Comparison of ENCODE assay signal across 13 cellular contexts in the genomic region with DNA sequence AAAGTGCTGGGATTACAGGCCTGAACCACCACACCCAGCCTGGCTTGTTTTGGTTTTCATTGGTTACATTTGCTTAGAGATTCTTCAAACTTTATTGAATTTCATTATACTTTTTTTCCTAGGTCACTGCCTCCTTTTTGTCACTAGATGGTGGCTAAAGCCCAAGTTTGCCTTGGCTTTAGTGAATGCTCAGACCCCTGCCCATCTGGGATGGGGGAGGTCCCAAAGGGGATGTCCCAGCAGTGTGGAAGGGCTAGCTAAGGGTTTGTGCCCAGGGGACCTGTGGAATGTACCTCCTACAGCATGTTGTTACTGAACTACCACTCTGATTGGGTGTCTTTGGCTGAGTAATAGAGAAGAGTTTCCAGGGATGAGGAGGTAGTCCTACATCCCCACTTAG. TPM values are rescaled to one million over a fixed set of nuclear protein-coding genes. Genes with fewer than 3 reads are reported as not detected.
A peak's percentile ranks its signal among the peaks of the same experiment; 100 is the strongest.
DNase-seq lines count a peak whose midpoint lies in the region; ATAC-seq and TF ChIP-seq lines count a peak whose summit lies in the region.
"Had no signal": no experiment of that assay in that cellular context is flagged by ENCODE, and none has a peak within 500 bp of the region (broad histone marks: within the 10 kb centered on the region; RNA-seq: fewer than 3 reads in every experiment).

No MANE protein-coding gene starts in this region.

- H3K36me3 Mint-ChIP-seq in WTC11 (peaks cover 14% of the 10 kb centered on the region), neural progenitor cell (peaks cover 45% of the 10 kb centered on the region), HFFc6 (ENCODE audit: low read depth) (peaks cover 22% of the 10 kb centered on the region)
- H3K36me3 Mint-ChIP-seq in naive thymus-derived CD4-positive, alpha-beta T cell = peaks cover 22 to 88% (median 64%) of the 10 kb centered on the region in 5 donors

- no peaks in the 10 kb centered on the region for H3K9me3 Mint-ChIP-seq in WTC11
- peaks cover 2% of the 10 kb centered on the region for H3K9me3 Mint-ChIP-seq in neural progenitor cell
- H3K9me3 Mint-ChIP-seq in naive thymus-derived CD4-positive, alpha-beta T cell = peaks cover 0 to 8% (median 0%) of the 10 kb centered on the region in 11 donors
- no peaks in the 10 kb centered on the region for H3K9me3 Mint-ChIP-seq in HFFc6
- H3K9me3 Mint-ChIP-seq: CD4-positive, alpha-beta memory T cell had no signal

- no peaks in the 10 kb centered on the region for H3K4me1 ChIP-seq in neural progenitor cell
- no peaks in the 10 kb centered on the region for H3K4me1 ChIP-seq in naive thymus-derived CD4-positive, alpha-beta T cell (ENCODE audit: control insufficient read depth in 2 of 2, insufficient read depth in 2 of 2, low read length in 2 of 2)

- TF ChIP-seq CTCF in WTC11 (IDR thresholded peaks at IDR 0.05) = no peak
- no peak for TF ChIP-seq CTCF in fibroblast of pulmonary artery (IDR thresholded peaks at IDR 0.05; ENCODE audit: low read length, missing control alignments)
- peak; percentile 22 for TF ChIP-seq CTCF in neural progenitor cell (IDR thresholded peaks at IDR 0.05)
- TF ChIP-seq CTCF in HFFc6 (IDR thresholded peaks at IDR 0.05) = no peak

- peak; percentile 60 for ATAC-seq in WTC11
- ATAC-seq in naive thymus-derived CD4-positive, alpha-beta T cell = no peak

- H3K9ac ChIP-seq in neural progenitor cell = no peak overlapping the region

- H3K27ac Mint-ChIP-seq in WTC11 (no peak overlapping the region), neural progenitor cell (no peak overlapping the region), HFFc6 (no peak overlapping the region)
- peak overlapping the region in 2 of 9 donors; percentile 16 to 48 for H3K27ac Mint-ChIP-seq in naive thymus-derived CD4-positive, alpha-beta T cell
- H3K27ac Mint-ChIP-seq: B cell had no signal

- no peaks in the 10 kb centered on the region for H3K27me3 ChIP-seq in H7 (ENCODE audit: control insufficient read depth, insufficient read depth, low read length)
- H3K27me3 ChIP-seq in neural progenitor cell = no peaks in the 10 kb centered on the region
- H3K27me3 ChIP-seq in naive thymus-derived CD4-positive, alpha-beta T cell (ENCODE audit: control insufficient read depth in 2 of 2, insufficient read depth in 2 of 2, low read length in 2 of 2) = no peaks in the 10 kb centered on the region

- H3K4me1 Mint-ChIP-seq in WTC11 = no peaks in the 10 kb centered on the region
- no peaks in the 10 kb centered on the region for H3K4me1 Mint-ChIP-seq in neural progenitor cell
- peaks cover 0 to 9% (median 1%) of the 10 kb centered on the region in 7 donors for H3K4me1 Mint-ChIP-seq in naive thymus-derived CD4-positive, alpha-beta T cell
- no peaks in the 10 kb centered on the region for H3K4me1 Mint-ChIP-seq in HFFc6 (ENCODE audit: low read depth)

- H3K4me3 Mint-ChIP-seq in WTC11 (no peak overlapping the region), neural progenitor cell (no peak overlapping the region), HFFc6 (no peak overlapping the region)
- no peak overlapping the region for H3K4me3 Mint-ChIP-seq in naive thymus-derived CD4-positive, alpha-beta T cell
- H3K4me3 Mint-ChIP-seq: B cell; CD4-positive, alpha-beta memory T cell had no signal

- H3K27ac ChIP-seq in neural progenitor cell = no peak overlapping the region
- H3K27ac ChIP-seq in naive thymus-derived CD4-positive, alpha-beta T cell (ENCODE audit: low read depth, low read length) = no peak overlapping the region
- H3K27ac ChIP-seq: C4-2B had no signal

- H3K4me2 ChIP-seq in neural progenitor cell = no peak overlapping the region

- H3F3A ChIP-seq in neural progenitor cell (ENCODE audit: low read depth) = no peaks in the 10 kb centered on the region

- H3K27me3 Mint-ChIP-seq in WTC11 (ENCODE audit: low read depth) = no peaks in the 10 kb centered on the region
- H3K27me3 Mint-ChIP-seq in neural progenitor cell (ENCODE audit: insufficient read depth, low read depth) = peaks cover 5% of the 10 kb centered on the region
- no peaks in the 10 kb centered on the region for H3K27me3 Mint-ChIP-seq in naive thymus-derived CD4-positive, alpha-beta T cell
- no peaks in the 10 kb centered on the region for H3K27me3 Mint-ChIP-seq in HFFc6 (ENCODE audit: insufficient read depth)
- H3K27me3 Mint-ChIP-seq: B cell; CD4-positive, alpha-beta memory T cell had no signal

- H3K36me3 ChIP-seq in H7 (replicated peaks; ENCODE audit: control insufficient read depth, insufficient read depth, low read length) = no peaks in the 10 kb centered on the region
- H3K36me3 ChIP-seq in neural progenitor cell = peaks cover 9% of the 10 kb centered on the region
- H3K36me3 ChIP-seq in naive thymus-derived CD4-positive, alpha-beta T cell (ENCODE audit: control insufficient read depth in 2 of 3, insufficient read depth in 3 of 3, low read length in 3 of 3) = peaks cover 0 to 68% (median 3%) of the 10 kb centered on the region in 3 experiments

- peaks cover 9% of the 10 kb centered on the region for H3K79me2 ChIP-seq in neural progenitor cell (ENCODE audit: low read depth)

- no peak overlapping the region for H2AFZ ChIP-seq in neural progenitor cell (replicated peaks)

- intact Hi-C loops in naive thymus-derived CD4-positive, alpha-beta T cell (cut with micrococcal nuclease) = no loop called here

- H3K9me3 ChIP-seq in neural progenitor cell (ENCODE audit: low read depth) = no peaks in the 10 kb centered on the region
- no peaks in the 10 kb centered on the region for H3K9me3 ChIP-seq in naive thymus-derived CD4-positive, alpha-beta T cell (ENCODE audit: control insufficient read depth in 2 of 3, low read length in 3 of 3)

- CTCF ChIA-PET in WTC11 (lab: Charles Lee) = interaction anchor here (1.6 kb wide), 1 partner anchor 58 kb away, joined by 4 read pairs; the partner anchor contains the start of gene CEP135
- CTCF ChIA-PET in naive thymus-derived CD4-positive, alpha-beta T cell (lab: Charles Lee) = interaction anchor here (0.9 kb wide), 1 partner anchor 141 kb away, joined by 3 read pairs; no protein-coding TSS in a partner anchor

- POLR2A ChIA-PET in WTC11 (lab: Charles Lee) = no interaction called here
- POLR2A ChIA-PET in naive thymus-derived CD4-positive, alpha-beta T cell (lab: Charles Lee) = no interaction called here

- DNase-seq in H7 (peak; percentile 6), WTC11 (ENCODE audit: low spot score) (peak; percentile 15), fibroblast of pulmonary artery (ENCODE audit: low read depth) (peak; percentile 3), neural progenitor cell (ENCODE audit: low spot score) (peak; percentile 2), NCI-H146 treated with DMSO at 0.1 percent for 48 hours (lab: John Stamatoyannopoulos, UW; ENCODE audit: unreplicated experiment) (no peak), HFFc6 (no peak)
- DNase-seq in naive thymus-derived CD4-positive, alpha-beta T cell = no peak
- DNase-seq in activated CD4-positive, alpha-beta T cell treated with anti-CD3 and anti-CD28 coated beads for 4 hours = no peak
- DNase-seq: DND-41, GDM1 had no signal

- H3K4me3 ChIP-seq in H7 (ENCODE audit: insufficient read depth, low read depth, low read length) = no peak overlapping the region
- no peak overlapping the region for H3K4me3 ChIP-seq in fibroblast of pulmonary artery (replicated peaks; ENCODE audit: low read depth, low read length)
- H3K4me3 ChIP-seq in neural progenitor cell = no peak overlapping the region
- no peak overlapping the region for H3K4me3 ChIP-seq in naive thymus-derived CD4-positive, alpha-beta T cell (ENCODE audit: low read length)

- H4K20me1 ChIP-seq in neural progenitor cell (ENCODE audit: low read depth) = no peaks in the 10 kb centered on the region

TF ChIP-seq in WTC11, 78 proteins besides CTCF, POLR2A, EP300 and RAD21 (continues in another document):
- TF ChIP-seq PRDM15 (CRISPR knock-in tag; IDR thresholded peaks at IDR 0.05) (no peak), HMGA2 (CRISPR knock-in tag; IDR thresholded peaks at IDR 0.05) (no peak), OVOL2 (CRISPR knock-in tag; IDR thresholded peaks at IDR 0.05; ENCODE audit: borderline replicate concordance) (no peak)
- TF ChIP-seq, protein P1, sequence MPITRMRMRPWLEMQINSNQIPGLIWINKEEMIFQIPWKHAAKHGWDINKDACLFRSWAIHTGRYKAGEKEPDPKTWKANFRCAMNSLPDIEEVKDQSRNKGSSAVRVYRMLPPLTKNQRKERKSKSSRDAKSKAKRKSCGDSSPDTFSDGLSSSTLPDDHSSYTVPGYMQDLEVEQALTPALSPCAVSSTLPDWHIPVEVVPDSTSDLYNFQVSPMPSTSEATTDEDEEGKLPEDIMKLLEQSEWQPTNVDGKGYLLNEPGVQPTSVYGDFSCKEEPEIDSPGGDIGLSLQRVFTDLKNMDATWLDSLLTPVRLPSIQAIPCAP (CRISPR knock-in tag; IDR thresholded peaks at IDR 0.05) = no peak

RNA-seq across cellular contexts. Expression of gene CEP135, which starts 58.4 kb away (rescaled TPM):
- 6.4 and 9.9 TPM in 2 replicates for total RNA-seq in H7 (2014; rRNA removed; shearing (Covaris generic))
- 11.3 to 13.6 TPM (median 12.9 TPM) in 3 replicates for total RNA-seq in WTC11 (2021)
- 25.8 and 40.4 TPM in 2 replicates for total RNA-seq in neural progenitor cell (ENCODE audit: low replicate concordance)
- total RNA-seq in naive thymus-derived CD4-positive, alpha-beta T cell = 10 to 100 TPM; 20.6 to 38.8 (median 24.6) TPM
- 10 to 100 TPM in 1 of 2 donors, 1 to 10 TPM in 1; 8.9 to 15.5 TPM for polyA plus RNA-seq in naive thymus-derived CD4-positive, alpha-beta T cell
- total RNA-seq in HFFc6 (2021; fragmentation: NEBNext Ultra II Directional; extraction: Animal tissue kit (Norgen Biotek cat#: 25700)) = 1 to 10 TPM; 4.3 to 7.0 (median 6.3) TPM

Comparison
In these comparisons a context has a peak if more than half of its experiments do, and no peak if none do; other contexts are left out.
1. DNase-seq: peak in H7 (single experiment), WTC11 (single experiment), fibroblast of pulmonary artery (single experiment) and neural progenitor cell (single experiment); none in NCI-H146 treated with DMSO at 0.1 percent for 48 hours (single experiment), naive thymus-derived CD4-positive, alpha-beta T cell (0 of 9), activated CD4-positive, alpha-beta T cell treated with anti-CD3 and anti-CD28 coated beads for 4 hours (0 of 2) and HFFc6 (single experiment).